1 cellular context compared by ENCODE assay signal in the genomic region with DNA sequence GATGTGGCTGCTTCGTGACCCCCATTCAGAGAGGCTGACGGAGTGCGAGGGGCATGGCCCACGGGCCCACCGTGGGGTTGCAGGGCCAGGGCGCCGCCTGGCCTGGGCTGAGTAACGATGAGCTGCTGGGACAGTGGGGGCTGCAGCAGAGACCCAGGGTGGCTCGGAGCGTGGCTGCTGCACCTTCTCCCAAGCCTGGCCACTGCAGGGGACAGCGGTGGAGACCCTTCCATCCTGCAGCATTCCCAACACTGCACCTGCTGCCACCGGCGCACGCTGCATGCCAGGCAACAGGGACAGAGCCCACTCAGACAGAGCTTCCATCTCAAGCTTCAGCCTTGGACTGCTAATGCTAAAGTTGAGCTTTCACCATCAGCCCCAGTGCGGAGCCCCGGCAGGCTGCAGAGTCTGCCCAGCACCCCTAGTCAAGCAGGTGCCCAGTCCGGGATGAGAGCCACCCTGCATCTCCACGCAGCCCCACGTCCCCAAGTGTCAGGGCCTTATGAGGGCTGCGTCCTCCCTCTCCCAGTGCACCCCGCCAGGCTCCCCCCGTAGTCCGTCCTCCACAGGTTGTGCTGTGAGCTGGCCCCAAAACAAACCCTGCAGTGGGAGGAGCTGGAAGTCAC.
TF ChIP-seq lines count a peak whose summit lies in the region.

No MANE protein-coding gene starts in this region.

TF ChIP-seq in HepG2, 621 proteins besides CTCF, POLR2A, EP300 and RAD21 (continued from another document and continues in another):
- no peak for TF ChIP-seq ZNF530 (CRISPR knock-in tag; IDR thresholded peaks at IDR 0.05; ENCODE audit: low read depth)
- 0 out of 2 replicates have a peak, but pooled peaks have one; percentile 2 for TF ChIP-seq ZNF292 (CRISPR knock-in tag; IDR thresholded peaks at IDR 0.05; ENCODE audit: borderline replicate concordance, low read depth)
- TF ChIP-seq ATM (IDR thresholded peaks at IDR 0.05; ENCODE audit: borderline replicate concordance): no peak
- no peak for TF ChIP-seq ZFP1 (CRISPR knock-in tag; IDR thresholded peaks at IDR 0.05)
- TF ChIP-seq ZNF816 (CRISPR knock-in tag; IDR thresholded peaks at IDR 0.05; ENCODE audit: borderline replicate concordance): no peak
- TF ChIP-seq ZNF883 (CRISPR knock-in tag; IDR thresholded peaks at IDR 0.05; ENCODE audit: not compliant biosample characterization): peak; percentile 30
- TF ChIP-seq, protein P1, sequence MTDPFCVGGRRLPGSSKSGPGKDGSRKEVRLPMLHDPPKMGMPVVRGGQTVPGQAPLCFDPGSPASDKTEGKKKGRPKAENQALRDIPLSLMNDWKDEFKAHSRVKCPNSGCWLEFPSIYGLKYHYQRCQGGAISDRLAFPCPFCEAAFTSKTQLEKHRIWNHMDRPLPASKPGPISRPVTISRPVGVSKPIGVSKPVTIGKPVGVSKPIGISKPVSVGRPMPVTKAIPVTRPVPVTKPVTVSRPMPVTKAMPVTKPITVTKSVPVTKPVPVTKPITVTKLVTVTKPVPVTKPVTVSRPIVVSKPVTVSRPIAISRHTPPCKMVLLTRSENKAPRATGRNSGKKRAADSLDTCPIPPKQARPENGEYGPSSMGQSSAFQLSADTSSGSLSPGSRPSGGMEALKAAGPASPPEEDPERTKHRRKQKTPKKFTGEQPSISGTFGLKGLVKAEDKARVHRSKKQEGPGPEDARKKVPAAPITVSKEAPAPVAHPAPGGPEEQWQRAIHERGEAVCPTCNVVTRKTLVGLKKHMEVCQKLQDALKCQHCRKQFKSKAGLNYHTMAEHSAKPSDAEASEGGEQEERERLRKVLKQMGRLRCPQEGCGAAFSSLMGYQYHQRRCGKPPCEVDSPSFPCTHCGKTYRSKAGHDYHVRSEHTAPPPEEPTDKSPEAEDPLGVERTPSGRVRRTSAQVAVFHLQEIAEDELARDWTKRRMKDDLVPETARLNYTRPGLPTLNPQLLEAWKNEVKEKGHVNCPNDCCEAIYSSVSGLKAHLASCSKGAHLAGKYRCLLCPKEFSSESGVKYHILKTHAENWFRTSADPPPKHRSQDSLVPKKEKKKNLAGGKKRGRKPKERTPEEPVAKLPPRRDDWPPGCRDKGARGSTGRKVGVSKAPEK (CRISPR knock-in tag; IDR thresholded peaks at IDR 0.05; ENCODE audit: borderline replicate concordance): no peak
- no peak for TF ChIP-seq CCDC6 (CRISPR knock-in tag; IDR thresholded peaks at IDR 0.05)
- no peak for TF ChIP-seq ZMYM4 (CRISPR knock-in tag; IDR thresholded peaks at IDR 0.05)
- no peak for TF ChIP-seq MIER3 (CRISPR knock-in tag; IDR thresholded peaks at IDR 0.05; ENCODE audit: borderline replicate concordance)
- no peak for TF ChIP-seq RFXANK (CRISPR knock-in tag; IDR thresholded peaks at IDR 0.05)
- TF ChIP-seq TOE1 (CRISPR knock-in tag; IDR thresholded peaks at IDR 0.05): no peak
- TF ChIP-seq, protein P2, sequence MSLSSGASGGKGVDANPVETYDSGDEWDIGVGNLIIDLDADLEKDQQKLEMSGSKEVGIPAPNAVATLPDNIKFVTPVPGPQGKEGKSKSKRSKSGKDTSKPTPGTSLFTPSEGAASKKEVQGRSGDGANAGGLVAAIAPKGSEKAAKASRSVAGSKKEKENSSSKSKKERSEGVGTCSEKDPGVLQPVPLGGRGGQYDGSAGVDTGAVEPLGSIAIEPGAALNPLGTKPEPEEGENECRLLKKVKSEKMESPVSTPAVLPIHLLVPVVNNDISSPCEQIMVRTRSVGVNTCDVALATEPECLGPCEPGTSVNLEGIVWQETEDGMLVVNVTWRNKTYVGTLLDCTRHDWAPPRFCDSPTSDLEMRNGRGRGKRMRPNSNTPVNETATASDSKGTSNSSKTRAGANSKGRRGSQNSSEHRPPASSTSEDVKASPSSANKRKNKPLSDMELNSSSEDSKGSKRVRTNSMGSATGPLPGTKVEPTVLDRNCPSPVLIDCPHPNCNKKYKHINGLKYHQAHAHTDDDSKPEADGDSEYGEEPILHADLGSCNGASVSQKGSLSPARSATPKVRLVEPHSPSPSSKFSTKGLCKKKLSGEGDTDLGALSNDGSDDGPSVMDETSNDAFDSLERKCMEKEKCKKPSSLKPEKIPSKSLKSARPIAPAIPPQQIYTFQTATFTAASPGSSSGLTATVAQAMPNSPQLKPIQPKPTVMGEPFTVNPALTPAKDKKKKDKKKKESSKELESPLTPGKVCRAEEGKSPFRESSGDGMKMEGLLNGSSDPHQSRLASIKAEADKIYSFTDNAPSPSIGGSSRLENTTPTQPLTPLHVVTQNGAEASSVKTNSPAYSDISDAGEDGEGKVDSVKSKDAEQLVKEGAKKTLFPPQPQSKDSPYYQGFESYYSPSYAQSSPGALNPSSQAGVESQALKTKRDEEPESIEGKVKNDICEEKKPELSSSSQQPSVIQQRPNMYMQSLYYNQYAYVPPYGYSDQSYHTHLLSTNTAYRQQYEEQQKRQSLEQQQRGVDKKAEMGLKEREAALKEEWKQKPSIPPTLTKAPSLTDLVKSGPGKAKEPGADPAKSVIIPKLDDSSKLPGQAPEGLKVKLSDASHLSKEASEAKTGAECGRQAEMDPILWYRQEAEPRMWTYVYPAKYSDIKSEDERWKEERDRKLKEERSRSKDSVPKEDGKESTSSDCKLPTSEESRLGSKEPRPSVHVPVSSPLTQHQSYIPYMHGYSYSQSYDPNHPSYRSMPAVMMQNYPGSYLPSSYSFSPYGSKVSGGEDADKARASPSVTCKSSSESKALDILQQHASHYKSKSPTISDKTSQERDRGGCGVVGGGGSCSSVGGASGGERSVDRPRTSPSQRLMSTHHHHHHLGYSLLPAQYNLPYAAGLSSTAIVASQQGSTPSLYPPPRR (CRISPR knock-in tag; IDR thresholded peaks at IDR 0.05; ENCODE audit: borderline replicate concordance): no peak
- no peak for TF ChIP-seq ZNF333 (CRISPR knock-in tag; IDR thresholded peaks at IDR 0.05; ENCODE audit: borderline replicate concordance)
- TF ChIP-seq ZNF260 (CRISPR knock-in tag; IDR thresholded peaks at IDR 0.05; ENCODE audit: borderline replicate concordance, low read depth): no peak
- TF ChIP-seq IKZF5 (CRISPR knock-in tag; IDR thresholded peaks at IDR 0.05): no peak
- no peak for TF ChIP-seq RXRB (CRISPR knock-in tag; IDR thresholded peaks at IDR 0.05; ENCODE audit: borderline replicate concordance)
- peak; percentile 17; the same call in 1 of the 2 replicates for TF ChIP-seq ZNF263 (CRISPR knock-in tag; IDR thresholded peaks at IDR 0.05)
- no peak for TF ChIP-seq ZNF652 (CRISPR knock-in tag; IDR thresholded peaks at IDR 0.05; ENCODE audit: borderline replicate concordance, low read depth)
- TF ChIP-seq MIXL1 (CRISPR knock-in tag; IDR thresholded peaks at IDR 0.05): no peak
- no peak for TF ChIP-seq ZBTB20 (CRISPR knock-in tag; IDR thresholded peaks at IDR 0.05; ENCODE audit: borderline replicate concordance, low read depth)
- TF ChIP-seq GTF3A (CRISPR knock-in tag; conservative IDR thresholded peaks at IDR 0.05): no peak
- TF ChIP-seq FOXA1 (IDR thresholded peaks at IDR 0.05): no peak
- TF ChIP-seq FOXA1 (CRISPR knock-in tag; IDR thresholded peaks at IDR 0.05): no peak
- 0 out of 2 replicates have a peak, but pooled peaks have one; percentile 8 for TF ChIP-seq SALL1 (CRISPR knock-in tag; IDR thresholded peaks at IDR 0.05)
- no peak for TF ChIP-seq MAFK (conservative IDR thresholded peaks at IDR 0.05 in 1 of 2, IDR thresholded peaks at IDR 0.05 in 1 of 2; ENCODE audit: low read length in 2 of 2)
- TF ChIP-seq HMG20A (CRISPR knock-in tag; IDR thresholded peaks at IDR 0.05; ENCODE audit: borderline replicate concordance): no peak
- no peak for TF ChIP-seq KDM6A (CRISPR knock-in tag; IDR thresholded peaks at IDR 0.05; ENCODE audit: low read depth)
- TF ChIP-seq ZNF839 (CRISPR knock-in tag; IDR thresholded peaks at IDR 0.05; ENCODE audit: borderline replicate concordance): no peak; the same call in 1 of the 2 replicates
- no peak for TF ChIP-seq AGO2 (optimal IDR thresholded peaks at IDR 0.05; ENCODE audit: low read depth, low read length)
- TF ChIP-seq BORCS8-MEF2B (CRISPR knock-in tag; IDR thresholded peaks at IDR 0.05): peak; percentile 56; the same call in 1 of the 2 replicates
- peak; percentile 29; the same call in 1 of the 2 replicates for TF ChIP-seq ZNF646 (CRISPR knock-in tag; IDR thresholded peaks at IDR 0.05)
- peak; percentile 44; the same call in 1 of the 2 replicates for TF ChIP-seq ZBTB38 (CRISPR knock-in tag; IDR thresholded peaks at IDR 0.05)
- no peak for TF ChIP-seq ZNF251 (CRISPR knock-in tag; IDR thresholded peaks at IDR 0.05)
- TF ChIP-seq, protein P3, sequence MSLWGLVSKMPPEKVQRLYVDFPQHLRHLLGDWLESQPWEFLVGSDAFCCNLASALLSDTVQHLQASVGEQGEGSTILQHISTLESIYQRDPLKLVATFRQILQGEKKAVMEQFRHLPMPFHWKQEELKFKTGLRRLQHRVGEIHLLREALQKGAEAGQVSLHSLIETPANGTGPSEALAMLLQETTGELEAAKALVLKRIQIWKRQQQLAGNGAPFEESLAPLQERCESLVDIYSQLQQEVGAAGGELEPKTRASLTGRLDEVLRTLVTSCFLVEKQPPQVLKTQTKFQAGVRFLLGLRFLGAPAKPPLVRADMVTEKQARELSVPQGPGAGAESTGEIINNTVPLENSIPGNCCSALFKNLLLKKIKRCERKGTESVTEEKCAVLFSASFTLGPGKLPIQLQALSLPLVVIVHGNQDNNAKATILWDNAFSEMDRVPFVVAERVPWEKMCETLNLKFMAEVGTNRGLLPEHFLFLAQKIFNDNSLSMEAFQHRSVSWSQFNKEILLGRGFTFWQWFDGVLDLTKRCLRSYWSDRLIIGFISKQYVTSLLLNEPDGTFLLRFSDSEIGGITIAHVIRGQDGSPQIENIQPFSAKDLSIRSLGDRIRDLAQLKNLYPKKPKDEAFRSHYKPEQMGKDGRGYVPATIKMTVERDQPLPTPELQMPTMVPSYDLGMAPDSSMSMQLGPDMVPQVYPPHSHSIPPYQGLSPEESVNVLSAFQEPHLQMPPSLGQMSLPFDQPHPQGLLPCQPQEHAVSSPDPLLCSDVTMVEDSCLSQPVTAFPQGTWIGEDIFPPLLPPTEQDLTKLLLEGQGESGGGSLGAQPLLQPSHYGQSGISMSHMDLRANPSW (CRISPR knock-in tag; IDR thresholded peaks at IDR 0.05; ENCODE audit: borderline replicate concordance): no peak
- no peak for TF ChIP-seq ZNF510 (CRISPR knock-in tag; IDR thresholded peaks at IDR 0.05; ENCODE audit: low read depth)
- TF ChIP-seq, protein P4, sequence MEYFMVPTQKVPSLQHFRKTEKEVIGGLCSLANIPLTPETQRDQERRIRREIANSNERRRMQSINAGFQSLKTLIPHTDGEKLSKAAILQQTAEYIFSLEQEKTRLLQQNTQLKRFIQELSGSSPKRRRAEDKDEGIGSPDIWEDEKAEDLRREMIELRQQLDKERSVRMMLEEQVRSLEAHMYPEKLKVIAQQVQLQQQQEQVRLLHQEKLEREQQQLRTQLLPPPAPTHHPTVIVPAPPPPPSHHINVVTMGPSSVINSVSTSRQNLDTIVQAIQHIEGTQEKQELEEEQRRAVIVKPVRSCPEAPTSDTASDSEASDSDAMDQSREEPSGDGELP (IDR thresholded peaks at IDR 0.05; ENCODE audit: borderline replicate concordance, low read depth): no peak; the same call in 1 of the 2 replicates
- no peak for TF ChIP-seq TBX3 (IDR thresholded peaks at IDR 0.05; ENCODE audit: borderline replicate concordance)
